ENCODE assay signal across 17 cellular contexts in genomic region chr3:197041875-197042488, GRCh38. TPM values are rescaled to one million over a fixed set of nuclear protein-coding genes. Genes with fewer than 3 reads are reported as not detected.
DNase-seq lines count a peak whose midpoint lies in the region; ATAC-seq and TF ChIP-seq lines count a peak whose summit lies in the region.
"Had no signal": no experiment of that assay in that cellular context is flagged by ENCODE, and none has a peak within 500 bp of the region (broad histone marks: within the 10 kb centered on the region; RNA-seq: fewer than 3 reads in every experiment).

No MANE protein-coding gene starts in this region.

- DNase-seq in AG04449 (ENCODE audit: low read depth, low spot score), result peak; percentile 10
- DNase-seq in NCI-H82 (lab: John Stamatoyannopoulos, UW), result peak; percentile 67
- peak; percentile 76 for DNase-seq in choroid plexus epithelial cell (ENCODE audit: low read depth)
- DNase-seq in nephron progenitor cell, result no peak
- no peak for DNase-seq in CD8-positive, alpha-beta T cell
- DNase-seq in germinal center (ENCODE audit: low spot score), result no peak
- DNase-seq in DMS 273 (lab: John Stamatoyannopoulos, UW; ENCODE audit: unreplicated experiment), result no peak
- DNase-seq: AML-193, Caco-2, DMS53, H7, NCI-H1048, NCI-H146, NCI-H2081, NCI-H510A, NCI-H774 had no signal

- no peaks in the 10 kb centered on the region for H3K9me3 Mint-ChIP-seq in nephron progenitor cell
- H3K9me3 Mint-ChIP-seq in CD8-positive, alpha-beta T cell, result no peaks in the 10 kb centered on the region
- H3K9me3 Mint-ChIP-seq: CD14-positive monocyte had no signal

- H3K4me3 Mint-ChIP-seq in nephron progenitor cell, result no peak overlapping the region
- no peak overlapping the region for H3K4me3 Mint-ChIP-seq in CD8-positive, alpha-beta T cell
- H3K4me3 Mint-ChIP-seq: CD14-positive monocyte had no signal

- H3K27ac Mint-ChIP-seq in nephron progenitor cell, result peak overlapping the region; percentile 71
- H3K27ac Mint-ChIP-seq in CD8-positive, alpha-beta T cell, result no peak overlapping the region
- H3K27ac Mint-ChIP-seq: CD14-positive monocyte had no signal

- intact Hi-C loops in CD8-positive, alpha-beta T cell (cut with DNase I, micrococcal nuclease), result loop anchor here in 1 of 2 experiments (5.0 kb wide), 1 partner anchor 420 kb away; no protein-coding TSS in a partner anchor

- H3K9me3 ChIP-seq in CD8-positive, alpha-beta T cell (ENCODE audit: low read length), result no peaks in the 10 kb centered on the region
- H3K9me3 ChIP-seq: Caco-2 had no signal

- no peaks in the 10 kb centered on the region for H3K36me3 ChIP-seq in CD8-positive, alpha-beta T cell (ENCODE audit: insufficient read depth, low read length)

- CTCF ChIA-PET in AG04449 (lab: Yijun Ruan, JAX), result interaction anchor here (0.9 to 5.4 kb wide), 4 partner anchors 11 to 63 kb away, joined by 3 to 47 read pairs (median 4); partner anchors contain the start of gene MELTF
- CTCF ChIA-PET in CD8-positive, alpha-beta T cell (lab: Charles Lee), result interaction anchor here (0.7 to 3.3 kb wide), 2 partner anchors 11 to 615 kb away, joined by 3 to 14 read pairs; no protein-coding TSS in a partner anchor

- no peaks in the 10 kb centered on the region for H3K27me3 Mint-ChIP-seq in nephron progenitor cell (ENCODE audit: low read depth, poor library complexity)
- H3K27me3 Mint-ChIP-seq in CD8-positive, alpha-beta T cell (ENCODE audit: low read depth), result no peaks in the 10 kb centered on the region

- no peak overlapping the region for H3K4me3 ChIP-seq in AG04449 (ENCODE audit: low read depth, low read length)
- H3K4me3 ChIP-seq in choroid plexus epithelial cell (ENCODE audit: low read depth, low read length), result no peak overlapping the region
- H3K4me3 ChIP-seq in CD8-positive, alpha-beta T cell (ENCODE audit: low read depth, low read length), result no peak overlapping the region

- TF ChIP-seq CTCF in AG04449 (IDR thresholded peaks at IDR 0.05; ENCODE audit: insufficient read depth, low read length, missing control alignments) (no peak), choroid plexus epithelial cell (conservative IDR thresholded peaks at IDR 0.05; ENCODE audit: low read depth, low read length) (no peak), nephron progenitor cell (IDR thresholded peaks at IDR 0.05) (no peak)
- TF ChIP-seq CTCF in CD8-positive, alpha-beta T cell (IDR thresholded peaks at IDR 0.05), result no peak

- no peaks in the 10 kb centered on the region for H3K27me3 ChIP-seq in CD8-positive, alpha-beta T cell (ENCODE audit: insufficient read depth, low read length)

- H3K4me1 Mint-ChIP-seq in nephron progenitor cell, result no peaks in the 10 kb centered on the region
- H3K4me1 Mint-ChIP-seq in CD8-positive, alpha-beta T cell (ENCODE audit: low read depth), result no peaks in the 10 kb centered on the region
- H3K4me1 Mint-ChIP-seq: CD14-positive monocyte had no signal

- no peaks in the 10 kb centered on the region for H3K4me1 ChIP-seq in CD8-positive, alpha-beta T cell (ENCODE audit: insufficient read depth, low read length)
- H3K4me1 ChIP-seq: Caco-2 had no signal

- no peak overlapping the region for H3K27ac ChIP-seq in CD8-positive, alpha-beta T cell (ENCODE audit: low read depth, low read length)

- POLR2A ChIA-PET in AG04449 (lab: Yijun Ruan, JAX), result no interaction called here
- POLR2A ChIA-PET in CD8-positive, alpha-beta T cell (lab: Charles Lee), result interaction anchor here (0.6 kb wide), 1 partner anchor 513 kb away, joined by 3 read pairs; no protein-coding TSS in a partner anchor

- peaks cover 29% of the 10 kb centered on the region for H3K36me3 Mint-ChIP-seq in nephron progenitor cell (ENCODE audit: low read depth)
- peaks cover 32% of the 10 kb centered on the region for H3K36me3 Mint-ChIP-seq in CD8-positive, alpha-beta T cell

- no peak for ATAC-seq in CD8-positive, alpha-beta T cell

RNA-seq across cellular contexts. Expression of gene MELTF, which starts 12.4 kb away (rescaled TPM):
- total RNA-seq in CD8-positive, alpha-beta T cell, result under 1 TPM; 0.69 to 0.87 TPM

Comparison
In these comparisons a context has a peak if more than half of its experiments do, and no peak if none do; other contexts are left out.
1. DNase-seq: peak in AG04449 (single experiment), NCI-H82 (single experiment) and choroid plexus epithelial cell (single experiment); none in nephron progenitor cell (single experiment), CD8-positive, alpha-beta T cell (0 of 7), germinal center (single experiment) and DMS 273 (single experiment).